1 cellular context compared by ENCODE assay signal in the genomic region with DNA sequence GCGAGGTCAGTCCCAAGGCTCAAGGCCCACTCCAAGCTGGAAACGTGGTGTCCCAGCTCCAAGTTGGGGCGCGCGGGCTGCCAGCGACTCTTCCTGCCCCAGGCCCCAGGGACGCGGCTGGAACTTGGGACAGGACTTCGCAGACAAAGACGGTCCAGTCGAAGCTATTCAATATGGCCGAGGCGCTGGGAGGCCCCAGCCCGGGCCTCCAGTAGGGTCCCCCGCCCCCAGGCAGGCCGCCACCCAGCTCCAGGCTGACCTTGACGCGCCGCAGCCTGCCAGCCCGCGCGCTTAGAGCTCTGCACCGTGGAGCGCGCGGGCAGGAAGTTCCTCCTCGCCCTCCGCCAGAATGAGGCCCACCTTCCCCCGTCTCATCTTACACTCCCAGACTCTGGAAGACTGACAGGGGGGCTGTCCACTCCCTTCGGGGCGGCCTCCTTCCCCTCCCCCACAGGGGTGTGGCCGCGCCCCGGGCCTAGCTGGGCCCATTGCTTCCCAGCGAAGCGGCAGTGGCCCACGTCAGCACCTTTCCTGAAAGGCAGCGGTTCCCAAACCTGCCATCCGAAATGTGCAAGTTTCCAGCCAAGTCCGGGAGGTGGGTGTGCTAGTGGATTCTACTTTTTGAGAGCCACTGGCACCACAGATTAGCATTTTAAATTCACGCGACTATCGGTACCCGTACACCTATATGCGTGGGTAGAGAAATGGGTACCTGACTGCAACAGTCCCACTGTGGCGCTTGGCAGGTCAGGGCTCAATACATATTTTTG.
TF ChIP-seq lines count a peak whose summit lies in the region.

A gene with protein sequence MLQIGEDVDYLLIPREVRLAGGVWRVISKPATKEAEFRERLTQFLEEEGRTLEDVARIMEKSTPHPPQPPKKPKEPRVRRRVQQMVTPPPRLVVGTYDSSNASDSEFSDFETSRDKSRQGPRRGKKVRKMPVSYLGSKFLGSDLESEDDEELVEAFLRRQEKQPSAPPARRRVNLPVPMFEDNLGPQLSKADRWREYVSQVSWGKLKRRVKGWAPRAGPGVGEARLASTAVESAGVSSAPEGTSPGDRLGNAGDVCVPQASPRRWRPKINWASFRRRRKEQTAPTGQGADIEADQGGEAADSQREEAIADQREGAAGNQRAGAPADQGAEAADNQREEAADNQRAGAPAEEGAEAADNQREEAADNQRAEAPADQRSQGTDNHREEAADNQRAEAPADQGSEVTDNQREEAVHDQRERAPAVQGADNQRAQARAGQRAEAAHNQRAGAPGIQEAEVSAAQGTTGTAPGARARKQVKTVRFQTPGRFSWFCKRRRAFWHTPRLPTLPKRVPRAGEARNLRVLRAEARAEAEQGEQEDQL (minus strand): TSS at position 303 of the 770 bp plus-strand sequence. CDS start 754 bp downstream, outside the sequence.

TF ChIP-seq in endothelial cell of umbilical vein, 7 proteins besides CTCF, POLR2A, EP300 and RAD21:
- TF ChIP-seq POLR2AphosphoS5 (IDR thresholded peaks at IDR 0.05; ENCODE audit: insufficient read depth, low read depth, low read length) (no peak), MYC (IDR thresholded peaks at IDR 0.05; ENCODE audit: low read depth, low read length) (no peak), EZH2 (IDR thresholded peaks at IDR 0.05; ENCODE audit: borderline replicate concordance, low read depth, low read length, severe bottlenecking) (no peak), JUN (IDR thresholded peaks at IDR 0.05; ENCODE audit: borderline replicate concordance, insufficient read depth, insufficient read length, low read depth) (no peak), FOS (IDR thresholded peaks at IDR 0.05; ENCODE audit: borderline replicate concordance, insufficient read depth, low read length) (no peak), GATA2 (IDR thresholded peaks at IDR 0.05; ENCODE audit: insufficient read depth, insufficient read length, low read depth, low read length) (no peak)
- TF ChIP-seq, protein P1, sequence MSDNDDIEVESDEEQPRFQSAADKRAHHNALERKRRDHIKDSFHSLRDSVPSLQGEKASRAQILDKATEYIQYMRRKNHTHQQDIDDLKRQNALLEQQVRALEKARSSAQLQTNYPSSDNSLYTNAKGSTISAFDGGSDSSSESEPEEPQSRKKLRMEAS (IDR thresholded peaks at IDR 0.05; ENCODE audit: insufficient read depth, insufficient read length) = no peak
TF ChIP-seq in endothelial cell of umbilical vein: peak in this region for 0.
